ENCODE assay signal across 9 cellular contexts in the genomic region with DNA sequence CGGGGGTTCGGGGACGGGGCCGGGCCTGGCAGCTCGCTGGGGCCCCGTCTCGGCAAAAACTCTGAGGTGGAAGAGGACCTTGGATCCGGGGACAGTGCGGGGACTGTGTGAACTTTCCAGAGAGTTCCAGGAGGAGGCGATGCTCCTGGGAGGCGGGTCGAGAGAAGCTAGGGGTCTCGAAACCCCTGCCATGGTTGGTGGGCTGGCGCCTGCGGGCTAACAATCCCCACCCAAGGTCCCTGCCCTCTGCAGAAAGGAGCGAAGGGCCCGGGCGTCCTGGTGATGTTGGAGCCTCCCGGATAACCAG. TPM values are rescaled to one million over a fixed set of nuclear protein-coding genes. Genes with fewer than 3 reads are reported as not detected.
A peak's percentile ranks its signal among the peaks of the same experiment; 100 is the strongest.
DNase-seq lines count a peak whose midpoint lies in the region; ATAC-seq and TF ChIP-seq lines count a peak whose summit lies in the region.
"Had no signal": no experiment of that assay in that cellular context is flagged by ENCODE, and none has a peak within 500 bp of the region (broad histone marks: within the 10 kb centered on the region; RNA-seq: fewer than 3 reads in every experiment).

No MANE protein-coding gene starts in this region.

- DNase-seq in Caco-2, result no peak
- DNase-seq in RWPE1 (ENCODE audit: low spot score), result no peak
- no peak for DNase-seq in fibroblast of the aortic adventitia (ENCODE audit: low read depth)
- DNase-seq in retina, result peak; percentile 36
- no peak for DNase-seq in NOMO-1 (lab: John Stamatoyannopoulos, UW; ENCODE audit: unreplicated experiment in 2 of 2)
- no peak for DNase-seq in GM03348 (ENCODE audit: low spot score)

- peak overlapping the region; percentile 4 for H3K27ac Mint-ChIP-seq in Caco-2 (ENCODE audit: unreplicated experiment)

- TF ChIP-seq CTCF in Caco-2 (IDR thresholded peaks at IDR 0.05; ENCODE audit: insufficient read depth in 1 of 2, low read depth in 1 of 2, low read length in 1 of 2, severe bottlenecking in 1 of 2, unreplicated experiment in 1 of 2), result peak in 1 of 2 experiments; percentile 4
- TF ChIP-seq CTCF in RWPE1 (conservative IDR thresholded peaks at IDR 0.05; ENCODE audit: low read depth), result peak; percentile 30
- TF ChIP-seq CTCF in fibroblast of the aortic adventitia (IDR thresholded peaks at IDR 0.05; ENCODE audit: insufficient read depth, low read length), result peak; percentile 23

- peak overlapping the region; percentile 60 for H3K4me3 Mint-ChIP-seq in Caco-2 (ENCODE audit: unreplicated experiment)

- CTCF ChIA-PET in Caco-2 (lab: Charles Lee), result interaction anchor here (0.6 to 2.9 kb wide), 20 partner anchors 8 to 1287 kb away, joined by 3 to 44 read pairs (median 4); partner anchors contain the start of genes ANKRD13D, POLD4 and SSH3
- CTCF ChIA-PET in RWPE1 (lab: Yijun Ruan, JAX), result interaction anchor here (0.6 to 3.1 kb wide), 9 partner anchors 8 to 453 kb away, joined by 3 to 27 read pairs (median 5); partner anchors contain the start of gene RHOD

- POLR2A ChIA-PET in Caco-2 (lab: Charles Lee) (interaction anchor here (0.6 to 1.6 kb wide), 4 partner anchors 22 to 207 kb away, joined by 3 to 12 read pairs (median 3); partner anchors contain the start of gene SSH3), RWPE1 (lab: Yijun Ruan, JAX; ENCODE audit: low non-redundant PET) (interaction anchor here (0.5 kb wide), 1 partner anchor 56 kb away, joined by 3 read pairs; no protein-coding TSS in a partner anchor)

- ATAC-seq in GM18519 (IDR thresholded peaks at IDR 0.05; ENCODE audit: low FRiP score, unreplicated experiment) (no peak), HG03571 (IDR thresholded peaks at IDR 0.05; ENCODE audit: unreplicated experiment) (no peak)

- H3K36me3 Mint-ChIP-seq in Caco-2 (ENCODE audit: insufficient read depth, unreplicated experiment), result peaks cover 48% of the 10 kb centered on the region

- peak overlapping the region; percentile 96 for H3K27ac ChIP-seq in RWPE1

- no peaks in the 10 kb centered on the region for H3K27me3 Mint-ChIP-seq in Caco-2 (ENCODE audit: insufficient read depth, unreplicated experiment)

- intact Hi-C loops in Caco-2 (cut with micrococcal nuclease; ENCODE audit: unreplicated experiment), result no loop called here

- no peaks in the 10 kb centered on the region for H3K27me3 ChIP-seq in Caco-2 (replicated peaks; ENCODE audit: control insufficient read depth, insufficient read depth, low read length)

- peaks cover 28% of the 10 kb centered on the region for H3K4me1 ChIP-seq in Caco-2

- H3K4me3 ChIP-seq in Caco-2 (ENCODE audit: low read depth, low read length) (no peak overlapping the region), fibroblast of the aortic adventitia (ENCODE audit: low read depth, low read length) (peak overlapping the region; percentile 37)

- no peaks in the 10 kb centered on the region for H3K9me3 ChIP-seq in Caco-2

- H3K4me1 Mint-ChIP-seq in Caco-2 (ENCODE audit: low read depth, unreplicated experiment), result peaks cover 20% of the 10 kb centered on the region

- H3K36me3 ChIP-seq in Caco-2 (ENCODE audit: control insufficient read depth, insufficient read depth, low read length), result no peaks in the 10 kb centered on the region

- no peaks in the 10 kb centered on the region for H3K9me3 Mint-ChIP-seq in Caco-2 (ENCODE audit: unreplicated experiment)
- H3K9me3 Mint-ChIP-seq: T-helper 1 cell treated with Interleukin-12 subunit alpha and Interleukin-12 subunit beta and Interleukin-4 antibody, amounts not matched to agents 30 μg/mL and 1 μg/mL, for 36 hours had no signal

- BruUV-seq in Caco-2 (replicated peaks; lab: Mats Ljungman, UMichigan), result no TSS peak

RNA-seq across cellular contexts. Expression of gene GRK2, which starts 4.7 kb away (rescaled TPM):
- total RNA-seq in Caco-2 (2022) (113 and 120 TPM in 2 replicates), fibroblast of the aortic adventitia (ENCODE audit: low replicate concordance) (10.1 and 21.5 TPM in 2 replicates)

RNA-seq across cellular contexts. Expression of gene ANKRD13D, which starts 27.5 kb away (rescaled TPM):
- total RNA-seq in Caco-2 (2022), result 83.3 and 88.6 TPM in 2 replicates
- 12.1 and 25.3 TPM in 2 replicates for total RNA-seq in fibroblast of the aortic adventitia (ENCODE audit: low replicate concordance)

RNA-seq across cellular contexts. Expression of gene SSH3, which starts 41.7 kb away (rescaled TPM):
- total RNA-seq in Caco-2 (2022) (81.2 and 89.6 TPM in 2 replicates), fibroblast of the aortic adventitia (ENCODE audit: low replicate concordance) (11.7 and 12.3 TPM in 2 replicates)
